Comparison of ENCODE assay signal across 8 cellular contexts in the genomic region with DNA sequence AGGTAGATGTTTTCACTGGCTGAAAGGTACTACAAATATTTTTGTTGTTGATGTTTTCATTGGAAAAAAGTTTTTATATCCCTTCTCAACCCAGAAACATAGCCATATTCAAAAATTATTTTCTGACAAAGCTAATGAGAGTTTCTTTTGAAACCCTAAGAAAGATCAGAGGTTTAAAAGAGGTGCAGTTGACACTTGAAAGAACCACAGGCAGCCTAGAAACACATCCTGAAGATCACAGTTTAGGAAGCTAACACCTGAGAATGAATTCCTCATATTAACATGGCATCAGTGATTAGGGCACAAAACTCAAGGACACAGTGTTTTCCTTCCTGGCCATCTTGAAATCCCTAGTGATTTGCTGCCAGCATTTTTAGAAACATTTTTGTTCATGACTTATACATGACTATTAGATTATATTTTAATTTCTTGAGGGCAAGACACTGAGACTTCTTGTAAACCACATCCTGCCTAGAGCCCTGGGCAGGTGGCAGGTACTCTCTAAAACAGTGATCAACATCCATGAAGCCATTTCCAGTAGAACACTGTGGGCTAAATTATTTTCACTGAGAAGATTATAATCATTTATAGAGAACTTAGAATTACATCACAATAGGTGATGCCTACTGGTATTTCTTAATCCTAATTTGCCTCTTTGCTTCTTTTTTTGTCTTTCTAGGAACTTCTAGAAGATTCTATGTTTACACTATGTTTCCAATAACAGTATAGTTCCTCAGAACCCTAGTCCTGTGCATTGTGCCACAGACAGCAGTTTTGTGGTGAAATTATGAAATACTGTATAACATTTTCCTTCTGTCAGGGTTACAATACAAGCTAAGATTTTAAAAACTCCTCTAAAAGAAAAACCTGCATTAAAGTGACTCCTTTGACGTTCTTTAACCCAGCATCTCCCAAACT.
A peak's percentile ranks its signal among the peaks of the same experiment; 100 is the strongest.
DNase-seq lines count a peak whose midpoint lies in the region; ATAC-seq and TF ChIP-seq lines count a peak whose summit lies in the region.

No MANE protein-coding gene starts in this region.

- peaks cover 5 to 9% of the 10 kb centered on the region in 2 donors for H3K9me3 Mint-ChIP-seq in activated naive CD4-positive, alpha-beta T cell treated with anti-CD3 and anti-CD28 coated beads, Interleukin-2, amount 50 U/mL, for 72 hours

- no peak overlapping the region for H3K27ac ChIP-seq in ascending aorta

- ATAC-seq in GM18498 (IDR thresholded peaks at IDR 0.05; ENCODE audit: unreplicated experiment) = peak; percentile 97
- ATAC-seq in GM21526 (IDR thresholded peaks at IDR 0.05; ENCODE audit: low FRiP score, unreplicated experiment) = peak; percentile 93
- ATAC-seq in HG03575 (IDR thresholded peaks at IDR 0.05; ENCODE audit: extremely low read depth, insufficient number of reproducible peaks, low FRiP score, unreplicated experiment) = peak; percentile 80
- ATAC-seq in activated naive CD4-positive, alpha-beta T cell treated with anti-CD3 and anti-CD28 coated beads, Interleukin-2, amount 50 U/mL, for 72 hours = peak; percentile 49 to 74
- ATAC-seq in left colon = no peak

- peaks cover 0 to 14% of the 10 kb centered on the region in 2 donors for H3K36me3 Mint-ChIP-seq in activated naive CD4-positive, alpha-beta T cell treated with anti-CD3 and anti-CD28 coated beads, Interleukin-2, amount 50 U/mL, for 72 hours

- intact Hi-C loops in left colon (cut with DNase I, micrococcal nuclease) (no loop called here), ascending aorta (cut with DNase I) (no loop called here)

- H3K27me3 ChIP-seq in ascending aorta = no peaks in the 10 kb centered on the region

- H3K4me1 ChIP-seq in ascending aorta = no peaks in the 10 kb centered on the region

- no peak for TF ChIP-seq CTCF in ascending aorta (IDR thresholded peaks at IDR 0.05)

- H3K9me3 ChIP-seq in ascending aorta = no peaks in the 10 kb centered on the region

- H3K4me3 ChIP-seq in ascending aorta = no peak overlapping the region

- H3K27ac Mint-ChIP-seq in activated naive CD4-positive, alpha-beta T cell treated with anti-CD3 and anti-CD28 coated beads, Interleukin-2, amount 50 U/mL, for 72 hours = peak overlapping the region in 1 of 2 donors; percentile 40

- peaks cover 13 to 37% of the 10 kb centered on the region in 2 donors for H3K36me3 ChIP-seq in ascending aorta

- DNase-seq in activated naive CD4-positive, alpha-beta T cell treated with anti-CD3 and anti-CD28 coated beads, Interleukin-2, amount 50 U/mL, for 72 hours (ENCODE audit: low spot score in 2 of 2) = no peak
- DNase-seq in left colon (no peak), ascending aorta (ENCODE audit: low spot score in 2 of 2) (no peak), NCI-H748 (lab: John Stamatoyannopoulos, UW; ENCODE audit: unreplicated experiment) (no peak), NCI-H2196 (lab: John Stamatoyannopoulos, UW; ENCODE audit: unreplicated experiment) (no peak)
